In the genomic region with DNA sequence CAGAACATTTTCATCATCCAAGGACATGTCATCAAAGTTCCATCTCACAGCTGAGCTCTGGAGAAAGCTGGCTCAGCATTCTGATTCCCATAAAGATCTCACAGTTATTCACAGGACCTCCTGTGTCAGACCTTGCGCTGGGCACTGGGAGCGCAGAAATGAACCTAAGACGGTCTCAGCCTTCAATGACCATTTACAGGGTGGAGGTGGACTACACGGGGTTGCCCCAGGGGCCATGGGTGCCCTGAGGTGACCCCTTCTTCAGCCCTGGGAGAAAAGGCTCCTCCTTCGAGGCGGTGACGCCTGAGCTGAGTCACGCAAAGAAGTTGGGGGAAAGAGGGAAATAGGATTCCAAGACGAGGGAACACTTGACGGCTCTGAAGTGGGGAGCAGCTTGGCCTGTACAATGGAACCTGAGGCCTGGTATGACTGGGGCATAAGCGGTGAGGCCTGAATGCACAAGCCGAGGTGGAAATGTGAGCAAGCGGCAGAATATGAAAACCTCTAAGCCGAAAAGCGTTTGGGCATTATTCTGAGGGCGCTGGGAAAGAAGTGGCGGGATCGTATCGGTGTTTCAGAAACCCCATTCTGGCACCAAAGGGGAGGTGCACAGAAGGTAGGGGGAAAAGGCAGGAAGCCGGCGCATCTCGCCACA, we compare ENCODE assay signal across 1 cellular context.
TF ChIP-seq lines count a peak whose summit lies in the region.

No MANE protein-coding gene starts in this region.

TF ChIP-seq in K562, 482 proteins besides CTCF, POLR2A, EP300 and RAD21 (continued from another document and continues in another):
- TF ChIP-seq E2F8 (IDR thresholded peaks at IDR 0.05; ENCODE audit: low read depth, partially characterized antibody) = peak; percentile 36
- TF ChIP-seq HDGF (IDR thresholded peaks at IDR 0.05) = no peak; the same call in 1 of the 2 replicates
- no peak for TF ChIP-seq SRSF7 (optimal IDR thresholded peaks at IDR 0.05; ENCODE audit: low read depth, low read length)
- no peak for TF ChIP-seq PURB (CRISPR knock-in tag; IDR thresholded peaks at IDR 0.05; ENCODE audit: low read depth)
- peak; percentile 15; the same call in 1 of the 2 replicates for TF ChIP-seq MTA3 (IDR thresholded peaks at IDR 0.05; ENCODE audit: borderline replicate concordance)
- no peak for TF ChIP-seq TCFL5 (CRISPR knock-in tag; conservative IDR thresholded peaks at IDR 0.05)
- TF ChIP-seq LEF1 (IDR thresholded peaks at IDR 0.05) = 0 out of 2 replicates have a peak, but pooled peaks have one; percentile 37
- TF ChIP-seq CCAR2 (IDR thresholded peaks at IDR 0.05; ENCODE audit: low read depth, low read length) = no peak
- no peak; the same call in 1 of the 2 replicates for TF ChIP-seq CREB3L1 (IDR thresholded peaks at IDR 0.05; ENCODE audit: borderline replicate concordance, low read depth)
- no peak for TF ChIP-seq ZNF561 (CRISPR knock-in tag; conservative IDR thresholded peaks at IDR 0.05)
- no peak for TF ChIP-seq NCOA4 (IDR thresholded peaks at IDR 0.05; ENCODE audit: partially characterized antibody)
- TF ChIP-seq HEY1 (CRISPR knock-in tag; IDR thresholded peaks at IDR 0.05; ENCODE audit: borderline replicate concordance) = peak; percentile 38; the same call in 1 of the 2 replicates
- TF ChIP-seq TGIF2 (CRISPR knock-in tag; IDR thresholded peaks at IDR 0.05) = no peak
- TF ChIP-seq, protein P1, sequence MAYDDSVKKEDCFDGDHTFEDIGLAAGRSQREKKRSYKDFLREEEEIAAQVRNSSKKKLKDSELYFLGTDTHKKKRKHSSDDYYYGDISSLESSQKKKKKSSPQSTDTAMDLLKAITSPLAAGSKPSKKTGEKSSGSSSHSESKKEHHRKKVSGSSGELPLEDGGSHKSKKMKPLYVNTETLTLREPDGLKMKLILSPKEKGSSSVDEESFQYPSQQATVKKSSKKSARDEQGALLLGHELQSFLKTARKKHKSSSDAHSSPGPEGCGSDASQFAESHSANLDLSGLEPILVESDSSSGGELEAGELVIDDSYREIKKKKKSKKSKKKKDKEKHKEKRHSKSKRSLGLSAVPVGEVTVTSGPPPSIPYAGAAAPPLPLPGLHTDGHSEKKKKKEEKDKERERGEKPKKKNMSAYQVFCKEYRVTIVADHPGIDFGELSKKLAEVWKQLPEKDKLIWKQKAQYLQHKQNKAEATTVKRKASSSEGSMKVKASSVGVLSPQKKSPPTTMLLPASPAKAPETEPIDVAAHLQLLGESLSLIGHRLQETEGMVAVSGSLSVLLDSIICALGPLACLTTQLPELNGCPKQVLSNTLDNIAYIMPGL (CRISPR knock-in tag; IDR thresholded peaks at IDR 0.05) = no peak
- no peak for TF ChIP-seq KAT8 (IDR thresholded peaks at IDR 0.05; ENCODE audit: low read depth)
- TF ChIP-seq KDM1A (IDR thresholded peaks at IDR 0.05) = no peak
- TF ChIP-seq PRMT5 (CRISPR knock-in tag; IDR thresholded peaks at IDR 0.05) = no peak
- no peak for TF ChIP-seq ZBTB5 (IDR thresholded peaks at IDR 0.05)
- TF ChIP-seq ZFP36 (IDR thresholded peaks at IDR 0.05; ENCODE audit: low read depth, low read length, partially characterized antibody) = no peak
- no peak for TF ChIP-seq ETV5 (CRISPR knock-in tag; IDR thresholded peaks at IDR 0.05; ENCODE audit: low read depth)
- no peak for TF ChIP-seq ARID4B (CRISPR knock-in tag; IDR thresholded peaks at IDR 0.05)
- TF ChIP-seq NR2F6 (CRISPR knock-in tag; IDR thresholded peaks at IDR 0.05) = no peak
- TF ChIP-seq LARP7 (IDR thresholded peaks at IDR 0.05) = no peak
- TF ChIP-seq BHLHE40 (IDR thresholded peaks at IDR 0.05; ENCODE audit: low read length) = peak; percentile 15; the same call in 1 of the 2 replicates
- TF ChIP-seq TAF1 (IDR thresholded peaks at IDR 0.05; ENCODE audit: control insufficient read depth, extremely low read depth, insufficient read depth, low read length, severe bottlenecking) = peak; percentile 30
- TF ChIP-seq GTF2E2 (tag; IDR thresholded peaks at IDR 0.05) = 0 out of 2 replicates have a peak, but pooled peaks have one; percentile 81
- no peak for TF ChIP-seq ZNF184 (CRISPR knock-in tag; IDR thresholded peaks at IDR 0.05)
- TF ChIP-seq JUNB (CRISPR knock-in tag; conservative IDR thresholded peaks at IDR 0.05) = no peak
- TF ChIP-seq FOXM1 (IDR thresholded peaks at IDR 0.05; ENCODE audit: low read depth) = no peak
- no peak for TF ChIP-seq FOXM1 (CRISPR knock-in tag; IDR thresholded peaks at IDR 0.05; ENCODE audit: low read depth)
- TF ChIP-seq, protein P2, sequence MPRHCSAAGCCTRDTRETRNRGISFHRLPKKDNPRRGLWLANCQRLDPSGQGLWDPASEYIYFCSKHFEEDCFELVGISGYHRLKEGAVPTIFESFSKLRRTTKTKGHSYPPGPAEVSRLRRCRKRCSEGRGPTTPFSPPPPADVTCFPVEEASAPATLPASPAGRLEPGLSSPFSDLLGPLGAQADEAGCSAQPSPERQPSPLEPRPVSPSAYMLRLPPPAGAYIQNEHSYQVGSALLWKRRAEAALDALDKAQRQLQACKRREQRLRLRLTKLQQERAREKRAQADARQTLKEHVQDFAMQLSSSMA (CRISPR knock-in tag; IDR thresholded peaks at IDR 0.05) = no peak
- TF ChIP-seq ZNF23 (CRISPR knock-in tag; IDR thresholded peaks at IDR 0.05) = no peak
- TF ChIP-seq, protein P3, sequence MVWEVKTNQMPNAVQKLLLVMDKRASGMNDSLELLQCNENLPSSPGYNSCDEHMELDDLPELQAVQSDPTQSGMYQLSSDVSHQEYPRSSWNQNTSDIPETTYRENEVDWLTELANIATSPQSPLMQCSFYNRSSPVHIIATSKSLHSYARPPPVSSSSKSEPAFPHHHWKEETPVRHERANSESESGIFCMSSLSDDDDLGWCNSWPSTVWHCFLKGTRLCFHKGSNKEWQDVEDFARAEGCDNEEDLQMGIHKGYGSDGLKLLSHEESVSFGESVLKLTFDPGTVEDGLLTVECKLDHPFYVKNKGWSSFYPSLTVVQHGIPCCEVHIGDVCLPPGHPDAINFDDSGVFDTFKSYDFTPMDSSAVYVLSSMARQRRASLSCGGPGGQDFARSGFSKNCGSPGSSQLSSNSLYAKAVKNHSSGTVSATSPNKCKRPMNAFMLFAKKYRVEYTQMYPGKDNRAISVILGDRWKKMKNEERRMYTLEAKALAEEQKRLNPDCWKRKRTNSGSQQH (CRISPR knock-in tag; IDR thresholded peaks at IDR 0.05) = no peak
- TF ChIP-seq NONO (IDR thresholded peaks at IDR 0.05; ENCODE audit: low read depth in 2 of 2, low read length in 1 of 2) = no peak; a peak in 1 of 4 replicates
- TF ChIP-seq RBM39 (optimal IDR thresholded peaks at IDR 0.05; ENCODE audit: low read depth, low read length) = no peak
- TF ChIP-seq CGGBP1 (CRISPR knock-in tag; IDR thresholded peaks at IDR 0.05) = no peak
- TF ChIP-seq ZKSCAN3 (CRISPR knock-in tag; IDR thresholded peaks at IDR 0.05) = no peak
- no peak for TF ChIP-seq FOS (IDR thresholded peaks at IDR 0.05; ENCODE audit: extremely low read depth, insufficient read length)
- no peak for TF ChIP-seq ZNF121 (CRISPR knock-in tag; conservative IDR thresholded peaks at IDR 0.05)
- no peak for TF ChIP-seq EGR1 (conservative IDR thresholded peaks at IDR 0.05)
- TF ChIP-seq YY1 (IDR thresholded peaks at IDR 0.05; ENCODE audit: borderline replicate concordance in 1 of 3, control insufficient read depth in 1 of 3, extremely low read depth in 1 of 3, insufficient read depth in 3 of 3, insufficient read length in 1 of 3, insufficient replicate concordance in 2 of 3, low read depth in 1 of 3, low read length in 2 of 3) = no peak
- no peak for TF ChIP-seq ZNF584 (CRISPR knock-in tag; IDR thresholded peaks at IDR 0.05; ENCODE audit: low read depth)
- TF ChIP-seq DACH1 (IDR thresholded peaks at IDR 0.05; ENCODE audit: partially characterized antibody) = no peak
- no peak for TF ChIP-seq NR0B1 (IDR thresholded peaks at IDR 0.05; ENCODE audit: partially characterized antibody)
- 0 out of 2 replicates have a peak, but pooled peaks have one; percentile 13 for TF ChIP-seq NFIC (IDR thresholded peaks at IDR 0.05)
- TF ChIP-seq GATAD2B (IDR thresholded peaks at IDR 0.05; ENCODE audit: borderline replicate concordance) = no peak
- TF ChIP-seq FOXJ3 (CRISPR knock-in tag; IDR thresholded peaks at IDR 0.05) = no peak
- TF ChIP-seq NFE2 (IDR thresholded peaks at IDR 0.05; ENCODE audit: low read depth) = peak; percentile 86
- no peak for TF ChIP-seq ZSCAN29 (IDR thresholded peaks at IDR 0.05)
- TF ChIP-seq HDAC2 (IDR thresholded peaks at IDR 0.05) = no peak
- no peak for TF ChIP-seq ZNF589 (CRISPR knock-in tag; IDR thresholded peaks at IDR 0.05; ENCODE audit: low read depth)
